Comparison of ENCODE assay signal across 1 cellular context in genomic region chr1:86774305-86775304, GRCh38.
TF ChIP-seq lines count a peak whose summit lies in the region.

No MANE protein-coding gene starts in this region.

TF ChIP-seq in HEK293, 187 proteins besides CTCF, POLR2A, EP300 and RAD21 (continued from another document and continues in another):
- TF ChIP-seq ZNF488 (tag by site-specific recombination; IDR thresholded peaks at IDR 0.05) (peak; percentile 99), ZSCAN16 (tag by site-specific recombination; IDR thresholded peaks at IDR 0.05) (no peak), ELK4 (IDR thresholded peaks at IDR 0.05; ENCODE audit: borderline replicate concordance, low read depth, low read length) (no peak), ZNF19 (tag by site-specific recombination; IDR thresholded peaks at IDR 0.05; ENCODE audit: low read depth) (peak; percentile 92), SALL2 (tag by site-specific recombination; IDR thresholded peaks at IDR 0.05; ENCODE audit: borderline replicate concordance) (no peak), ZNF133 (tag by site-specific recombination; IDR thresholded peaks at IDR 0.05) (no peak), ZNF37A (tag by site-specific recombination; IDR thresholded peaks at IDR 0.05) (0 out of 2 replicates have a peak, but pooled peaks have one; percentile 44), ATF2 (tag by site-specific recombination; IDR thresholded peaks at IDR 0.05; ENCODE audit: low read depth) (peak; percentile 75), ZNF121 (tag by site-specific recombination; IDR thresholded peaks at IDR 0.05) (no peak), ZNF623 (tag by site-specific recombination; IDR thresholded peaks at IDR 0.05) (peak; percentile 47; the same call in 1 of the 2 replicates), ZNF132 (tag by site-specific recombination; IDR thresholded peaks at IDR 0.05; ENCODE audit: borderline replicate concordance) (no peak), ZNF621 (tag by site-specific recombination; IDR thresholded peaks at IDR 0.05) (no peak), ZNF596 (tag by site-specific recombination; IDR thresholded peaks at IDR 0.05) (peak; percentile 97), ZNF48 (tag by site-specific recombination; IDR thresholded peaks at IDR 0.05) (no peak), ZNF654 (tag by site-specific recombination; IDR thresholded peaks at IDR 0.05; ENCODE audit: low read depth) (peak; percentile 38), ZNF585B (tag by site-specific recombination; IDR thresholded peaks at IDR 0.05) (no peak), ZNF266 (tag by site-specific recombination; IDR thresholded peaks at IDR 0.05; ENCODE audit: low read depth) (0 out of 2 replicates have a peak, but pooled peaks have one; percentile 16), ZNF16 (tag by site-specific recombination; IDR thresholded peaks at IDR 0.05; ENCODE audit: low read depth) (no peak), ZNF280D (tag by site-specific recombination; IDR thresholded peaks at IDR 0.05) (no peak), ZNF513 (tag by site-specific recombination; IDR thresholded peaks at IDR 0.05) (peak; percentile 93), SCRT1 (tag by site-specific recombination; IDR thresholded peaks at IDR 0.05; ENCODE audit: borderline replicate concordance) (peak; percentile 90), ZNF626 (tag by site-specific recombination; IDR thresholded peaks at IDR 0.05) (peak; percentile 87), HOXA7 (CRISPR knock-in tag; IDR thresholded peaks at IDR 0.05; ENCODE audit: borderline replicate concordance) (no peak), ZNF274 (IDR thresholded peaks at IDR 0.05; ENCODE audit: low read length) (no peak), ZNF274 (tag by site-specific recombination; IDR thresholded peaks at IDR 0.05; ENCODE audit: borderline replicate concordance) (no peak), ZBTB7A (tag by site-specific recombination; IDR thresholded peaks at IDR 0.05; ENCODE audit: low read depth) (no peak), ZNF292 (tag by site-specific recombination; IDR thresholded peaks at IDR 0.05; ENCODE audit: borderline replicate concordance, low read depth) (no peak), ZNF138 (tag by site-specific recombination; IDR thresholded peaks at IDR 0.05; ENCODE audit: borderline replicate concordance) (no peak), ZNF169 (tag by site-specific recombination; IDR thresholded peaks at IDR 0.05) (no peak), GFI1B (tag by site-specific recombination; IDR thresholded peaks at IDR 0.05) (peak; percentile 99), ZNF248 (tag by site-specific recombination; IDR thresholded peaks at IDR 0.05) (no peak), ZNF558 (tag by site-specific recombination; IDR thresholded peaks at IDR 0.05) (peak; percentile 77), PRDM6 (tag by site-specific recombination; IDR thresholded peaks at IDR 0.05) (peak; percentile 100), HIC1 (tag by site-specific recombination; IDR thresholded peaks at IDR 0.05) (no peak), KLF8 (tag by site-specific recombination; IDR thresholded peaks at IDR 0.05) (peak; percentile 96), KLF17 (tag by site-specific recombination; IDR thresholded peaks at IDR 0.05) (peak; percentile 98), BCL11B (tag by site-specific recombination; IDR thresholded peaks at IDR 0.05; ENCODE audit: low read depth) (peak; percentile 98), IKZF3 (tag by site-specific recombination; IDR thresholded peaks at IDR 0.05) (peak; percentile 99), ZNF692 (tag by site-specific recombination; IDR thresholded peaks at IDR 0.05) (peak; percentile 88), ZNF660 (tag by site-specific recombination; IDR thresholded peaks at IDR 0.05) (peak; percentile 77; the same call in 1 of the 2 replicates), OVOL3 (tag by site-specific recombination; IDR thresholded peaks at IDR 0.05) (peak; percentile 99), ZNF670 (tag by site-specific recombination; IDR thresholded peaks at IDR 0.05; ENCODE audit: low read depth) (no peak), ZNF24 (tag by site-specific recombination; IDR thresholded peaks at IDR 0.05) (peak; percentile 98), ZBTB10 (tag by site-specific recombination; IDR thresholded peaks at IDR 0.05) (no peak), ZBTB8A (tag by site-specific recombination; IDR thresholded peaks at IDR 0.05) (peak; percentile 74), ZNF580 (tag by site-specific recombination; IDR thresholded peaks at IDR 0.05) (peak; percentile 98), ZNF561 (tag by site-specific recombination; IDR thresholded peaks at IDR 0.05; ENCODE audit: borderline replicate concordance) (peak; percentile 99)
